In the genomic region with DNA sequence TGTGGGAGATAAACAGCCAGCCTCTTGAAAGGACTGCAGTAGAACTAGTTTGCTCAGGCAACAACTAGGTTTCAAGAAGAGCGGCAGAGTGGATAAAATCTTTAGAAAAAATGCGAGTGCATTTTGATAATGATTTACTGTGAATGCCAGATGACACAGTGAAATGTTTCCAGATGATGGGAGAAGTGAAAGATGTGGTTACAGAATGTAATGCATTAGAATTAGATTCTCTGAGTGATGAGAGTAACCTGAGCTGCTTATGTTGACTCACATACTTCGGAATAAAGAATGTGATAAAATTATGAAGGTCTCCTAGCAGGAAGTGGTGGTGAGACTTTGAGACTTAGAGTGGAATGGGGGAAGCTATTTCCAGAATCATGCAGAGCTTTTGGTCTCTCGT, we compare ENCODE assay signal across 13 cellular contexts.
DNase-seq lines count a peak whose midpoint lies in the region; ATAC-seq and TF ChIP-seq lines count a peak whose summit lies in the region.
"Had no signal": no experiment of that assay in that cellular context is flagged by ENCODE, and none has a peak within 500 bp of the region (broad histone marks: within the 10 kb centered on the region; RNA-seq: fewer than 3 reads in every experiment).

No MANE protein-coding gene starts in this region.

- H3K4me3 ChIP-seq in SJSA1, result no peak overlapping the region
- no peak overlapping the region for H3K4me3 ChIP-seq in kidney epithelial cell (ENCODE audit: low read depth, low read length)

- H3K27ac ChIP-seq in SJSA1, result 0 out of 2 replicates have a peak overlapping the region, but pooled peaks have one; percentile 24

- ATAC-seq in HG02642 (IDR thresholded peaks at IDR 0.05; ENCODE audit: poor library complexity, unreplicated experiment) (peak; percentile 30), GM18505 (IDR thresholded peaks at IDR 0.05; ENCODE audit: unreplicated experiment) (no peak), GM18520 (IDR thresholded peaks at IDR 0.05; ENCODE audit: unreplicated experiment) (no peak)
- ATAC-seq: T-cell had no signal

- H3K4me1 Mint-ChIP-seq in activated naive CD8-positive, alpha-beta T cell treated with anti-CD3 and anti-CD28 coated beads for 36 hours, result no peaks in the 10 kb centered on the region
- H3K4me1 Mint-ChIP-seq: T-cell had no signal

- no peaks in the 10 kb centered on the region for H3K36me3 Mint-ChIP-seq in activated naive CD8-positive, alpha-beta T cell treated with anti-CD3 and anti-CD28 coated beads for 36 hours
- H3K36me3 Mint-ChIP-seq: T-cell had no signal

- H3K9me3 Mint-ChIP-seq in activated naive CD8-positive, alpha-beta T cell treated with anti-CD3 and anti-CD28 coated beads for 36 hours, result no peaks in the 10 kb centered on the region

- TF ChIP-seq POLR2A in GM18505 (IDR thresholded peaks at IDR 0.05; ENCODE audit: borderline replicate concordance, extremely low read depth, insufficient read depth, insufficient read length), result no peak

- no peak overlapping the region for H3K27ac Mint-ChIP-seq in activated naive CD8-positive, alpha-beta T cell treated with anti-CD3 and anti-CD28 coated beads for 36 hours
- H3K27ac Mint-ChIP-seq: T-cell had no signal

- H3K4me1 ChIP-seq in SJSA1 (replicated peaks), result peaks cover 11% of the 10 kb centered on the region

- no peaks in the 10 kb centered on the region for H3K9me3 ChIP-seq in SJSA1 (replicated peaks)

- H3K36me3 ChIP-seq in SJSA1 (no peaks in the 10 kb centered on the region), kidney epithelial cell (ENCODE audit: control insufficient read depth, insufficient read depth, low read length) (no peaks in the 10 kb centered on the region)

- H3K4me3 Mint-ChIP-seq in activated naive CD8-positive, alpha-beta T cell treated with anti-CD3 and anti-CD28 coated beads for 36 hours, result no peak overlapping the region
- H3K4me3 Mint-ChIP-seq: neural crest cell, T-cell had no signal

- no peak for TF ChIP-seq CTCF in kidney epithelial cell (IDR thresholded peaks at IDR 0.05; ENCODE audit: insufficient read depth, low read length, poor library complexity, severe bottlenecking)

- H3K27me3 ChIP-seq in SJSA1 (replicated peaks) (no peaks in the 10 kb centered on the region), kidney epithelial cell (ENCODE audit: control insufficient read depth, insufficient read depth, low read length) (no peaks in the 10 kb centered on the region)

- H3K27me3 Mint-ChIP-seq in activated naive CD8-positive, alpha-beta T cell treated with anti-CD3 and anti-CD28 coated beads for 36 hours, result no peaks in the 10 kb centered on the region
- H3K27me3 Mint-ChIP-seq: T-cell had no signal

- DNase-seq in AG20443 (ENCODE audit: low spot score) (peak; percentile 11), SJSA1 (ENCODE audit: low read depth in 1 of 2, low spot score in 2 of 2) (peak in 1 of 2 experiments; percentile 50), kidney epithelial cell (ENCODE audit: low read depth) (peak; percentile 84), 8988T (no peak)
- no peak for DNase-seq in activated naive CD8-positive, alpha-beta T cell treated with anti-CD3 and anti-CD28 coated beads for 36 hours
- DNase-seq: C1 segment of cervical spinal cord, hippocampal formation, NCI-H526, T-cell had no signal

Comparison
In these comparisons a context has a peak if more than half of its experiments do, and no peak if none do; other contexts are left out.
1. DNase-seq: peak in AG20443 (single experiment) and kidney epithelial cell (single experiment); none in activated naive CD8-positive, alpha-beta T cell treated with anti-CD3 and anti-CD28 coated beads for 36 hours (single experiment) and 8988T (single experiment).